ENCODE assay signal across 14 cellular contexts in the genomic region with DNA sequence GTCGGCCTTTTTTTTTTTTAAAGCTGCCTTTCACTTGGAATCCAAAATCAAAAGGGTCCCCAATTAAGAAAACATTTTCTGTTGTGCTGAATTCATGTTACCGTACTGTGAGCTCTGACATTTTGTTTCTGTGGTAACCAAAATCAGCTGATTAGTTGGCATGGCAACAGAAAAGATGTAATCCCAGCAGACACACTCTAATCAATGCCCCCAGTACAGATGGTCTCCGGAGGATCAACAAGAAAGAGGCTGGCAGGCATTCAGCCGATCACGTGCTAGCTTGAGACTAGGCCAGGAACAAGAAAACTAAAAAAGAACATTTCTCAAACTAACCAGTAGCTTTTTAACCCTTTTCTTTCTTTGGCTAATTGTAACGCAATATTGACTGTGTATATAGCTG.
DNase-seq lines count a peak whose midpoint lies in the region; TF ChIP-seq lines count a peak whose summit lies in the region.
"Had no signal": no experiment of that assay in that cellular context is flagged by ENCODE, and none has a peak within 500 bp of the region (broad histone marks: within the 10 kb centered on the region; RNA-seq: fewer than 3 reads in every experiment).

No MANE protein-coding gene starts in this region.

- in situ Hi-C loops in GM13976 (cut with MboI; ENCODE audit: low sequenced_read_pairs, unreplicated experiment) = no loop called here

- H3K79me2 ChIP-seq in smooth muscle cell (ENCODE audit: low read depth) = no peaks in the 10 kb centered on the region

- peak overlapping the region; percentile 34 for H3K4me2 ChIP-seq in smooth muscle cell
- H3K4me2 ChIP-seq: KMS-11 had no signal

- H4K20me1 ChIP-seq in smooth muscle cell (ENCODE audit: low read depth) = no peaks in the 10 kb centered on the region

- peak; percentile 96 for DNase-seq in NCI-H82 (lab: John Stamatoyannopoulos, UW)
- DNase-seq in dorsolateral prefrontal cortex = peak in 9 of 10 donors; percentile 19 to 92 (median 73)
- DNase-seq in inferior parietal cortex (ENCODE audit: extremely low spot score) = peak; percentile 82
- DNase-seq in smooth muscle cell (lab: John Stamatoyannopoulos, UW; ENCODE audit: unreplicated experiment) = no peak
- no peak for DNase-seq in T-helper 1 cell
- no peak for DNase-seq in activated CD8-positive, alpha-beta memory T cell treated with anti-CD3 and anti-CD28 coated beads, Interleukin-2, amount 50 U/mL, for 4 hours
- no peak for DNase-seq in GM13976 (ENCODE audit: low spot score)
- DNase-seq: activated naive CD4-positive, alpha-beta T cell treated with anti-CD3 and anti-CD28 coated beads, Interleukin-2, amount 50 U/mL, for 16 hours; CD4-positive, CD25-positive, alpha-beta regulatory T cell; GM23248; NCI-H1436; stimulated activated naive CD8-positive, alpha-beta T cell treated with anti-CD3 and anti-CD28 coated beads, Interleukin-15, amount 100 ng/mL, for 72 hours had no signal

- WGBS in smooth muscle cell (ENCODE audit: low lambda C conversion rate) = 49% methylated on average over 6 of the region's 6 CpGs

- H3K4me1 ChIP-seq in smooth muscle cell (ENCODE audit: low read depth) = peaks cover 21% of the 10 kb centered on the region
- H3K4me1 ChIP-seq: SJSA1 had no signal

- no peak for TF ChIP-seq CTCF in dorsolateral prefrontal cortex (IDR thresholded peaks at IDR 0.05 in 54 of 56, conservative IDR thresholded peaks at IDR 0.05 in 2 of 56; ENCODE audit: low read depth in 1 of 56, partially characterized antibody in 56 of 56)
- no peak for TF ChIP-seq CTCF in smooth muscle cell (IDR thresholded peaks at IDR 0.05; ENCODE audit: borderline replicate concordance, insufficient read depth, poor library complexity, severe bottlenecking)
- no peak for TF ChIP-seq CTCF in GM13976 (IDR thresholded peaks at IDR 0.05; ENCODE audit: borderline replicate concordance, control extremely low read depth, extremely low read depth, insufficient read depth, missing control alignments)

- intact Hi-C loops in dorsolateral prefrontal cortex (cut with DNase I) = no loop called here

- peak overlapping the region; percentile 39 for H2AFZ ChIP-seq in smooth muscle cell (ENCODE audit: low read depth)
- H2AFZ ChIP-seq: GM23248 had no signal

- H3K9ac ChIP-seq in smooth muscle cell (ENCODE audit: low read depth) = no peak overlapping the region
- H3K9ac ChIP-seq: GM23248, KMS-11 had no signal

- H3K36me3 ChIP-seq in smooth muscle cell (ENCODE audit: low read depth) = no peaks in the 10 kb centered on the region
- H3K36me3 ChIP-seq: SJSA1 had no signal

- H3K27ac ChIP-seq in dorsolateral prefrontal cortex (peak overlapping the region in 54 of 59 donors; percentile 0 to 89 (median 73)), smooth muscle cell (ENCODE audit: low read depth) (peak overlapping the region; percentile 16)
- H3K27ac ChIP-seq: GM23248, KMS-11, SJSA1 had no signal

- no peaks in the 10 kb centered on the region for H3K9me3 ChIP-seq in smooth muscle cell (replicated peaks; ENCODE audit: low read depth)
- H3K9me3 ChIP-seq: SJSA1 had no signal

- peak overlapping the region in 25 of 59 donors; percentile 2 to 48 (median 19) for H3K4me3 ChIP-seq in dorsolateral prefrontal cortex
- no peak overlapping the region for H3K4me3 ChIP-seq in smooth muscle cell
- H3K4me3 ChIP-seq: GM23248, SJSA1 had no signal

- H3F3A ChIP-seq in smooth muscle cell (ENCODE audit: low read depth) = no peaks in the 10 kb centered on the region

- no peaks in the 10 kb centered on the region for H3K27me3 ChIP-seq in dorsolateral prefrontal cortex
- no peaks in the 10 kb centered on the region for H3K27me3 ChIP-seq in smooth muscle cell (ENCODE audit: low read depth)
- H3K27me3 ChIP-seq: SJSA1 had no signal

Comparison
In these comparisons a context has a peak if more than half of its experiments do, and no peak if none do; other contexts are left out.
1. DNase-seq: peak in NCI-H82 (single experiment), dorsolateral prefrontal cortex (9 of 10) and inferior parietal cortex (single experiment); none in smooth muscle cell (single experiment), T-helper 1 cell (0 of 5), activated CD8-positive, alpha-beta memory T cell treated with anti-CD3 and anti-CD28 coated beads, Interleukin-2, amount 50 U/mL, for 4 hours (single experiment) and GM13976 (single experiment).